Comparison of ENCODE assay signal across 8 cellular contexts in the genomic region with DNA sequence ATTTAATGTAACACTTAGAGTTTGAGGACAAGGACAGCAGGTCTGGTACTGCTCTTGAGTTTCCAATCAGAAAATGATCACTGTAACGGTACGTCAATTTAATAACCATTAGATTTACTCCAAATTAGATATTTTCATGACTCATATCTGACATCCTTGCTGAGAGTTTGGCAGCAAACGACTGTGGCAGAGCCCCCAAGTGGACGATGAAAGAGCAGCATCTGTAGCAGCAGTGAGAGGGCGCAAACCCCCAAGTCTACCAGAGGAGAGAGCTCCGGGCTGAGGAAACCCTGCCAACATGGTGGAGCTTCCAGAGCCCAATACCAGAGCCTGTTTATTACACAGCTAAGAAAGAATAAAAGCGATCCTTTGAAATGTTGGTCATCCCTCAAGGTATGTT.
DNase-seq lines count a peak whose midpoint lies in the region; TF ChIP-seq lines count a peak whose summit lies in the region.

No MANE protein-coding gene starts in this region.

- peak; percentile 56 for TF ChIP-seq CTCF in SK-N-SH (IDR thresholded peaks at IDR 0.05)
- TF ChIP-seq CTCF in nephron progenitor cell (IDR thresholded peaks at IDR 0.05), result peak; percentile 47

- no peaks in the 10 kb centered on the region for H3K36me3 ChIP-seq in SK-N-SH (replicated peaks in 1 of 2; ENCODE audit: control insufficient read depth in 1 of 2, insufficient read depth in 2 of 2, low read length in 1 of 2)

- POLR2A ChIA-PET in SK-N-SH (lab: Yijun Ruan, JAX), result no interaction called here

- CTCF ChIA-PET in activated naive CD4-positive, alpha-beta T cell treated with anti-CD3 and anti-CD28 coated beads for 36 hours (lab: Charles Lee), result interaction anchor here (0.6 to 1.4 kb wide), 6 partner anchors 20 to 196 kb away, joined by 3 read pairs; no protein-coding TSS in a partner anchor
- CTCF ChIA-PET in SK-N-SH (lab: Yijun Ruan, JAX), result interaction anchor here (0.7 to 2.2 kb wide), 11 partner anchors 11 to 312 kb away, joined by 3 to 12 read pairs (median 5); no protein-coding TSS in a partner anchor

- no peak for TF ChIP-seq EP300 in SK-N-SH (IDR thresholded peaks at IDR 0.05; ENCODE audit: borderline replicate concordance in 1 of 2, low read depth in 1 of 2, low read length in 1 of 2)

- H3K4me2 ChIP-seq in SK-N-SH, result no peak overlapping the region

- no peaks in the 10 kb centered on the region for H3K9me3 Mint-ChIP-seq in activated naive CD4-positive, alpha-beta T cell treated with anti-CD3 and anti-CD28 coated beads for 36 hours
- peaks cover 6% of the 10 kb centered on the region for H3K9me3 Mint-ChIP-seq in nephron progenitor cell

- no peaks in the 10 kb centered on the region; the same call in 1 of the 2 replicates for H3K27me3 ChIP-seq in SK-N-SH (ENCODE audit: insufficient read depth)

- H3F3A ChIP-seq in SK-N-SH (replicated peaks; ENCODE audit: insufficient read depth), result no peaks in the 10 kb centered on the region

- peak; percentile 51 for TF ChIP-seq RAD21 in SK-N-SH (IDR thresholded peaks at IDR 0.05; ENCODE audit: low read length)

- DNase-seq in activated naive CD4-positive, alpha-beta T cell treated with anti-CD3 and anti-CD28 coated beads for 36 hours, result peak; percentile 55
- DNase-seq in activated naive CD4-positive, alpha-beta T cell treated with Interleukin-2 at 50 U/mL for 16 hours, result no peak
- peak; percentile 39 for DNase-seq in GOT3 (lab: John Stamatoyannopoulos, UW)
- DNase-seq in HuH-7 (ENCODE audit: low spot score), result peak; percentile 32
- DNase-seq in SK-N-SH, result peak; percentile 52
- peak; percentile 88 for DNase-seq in erythroblast (lab: John Stamatoyannopoulos, UW)
- DNase-seq in nephron progenitor cell, result peak; percentile 27
- no peak for DNase-seq in effector CD8-positive, alpha-beta T cell (lab: John Stamatoyannopoulos, UW)

- H3K27ac Mint-ChIP-seq in activated naive CD4-positive, alpha-beta T cell treated with anti-CD3 and anti-CD28 coated beads for 36 hours, result no peak overlapping the region
- no peak overlapping the region for H3K27ac Mint-ChIP-seq in nephron progenitor cell

- H3K4me1 ChIP-seq in SK-N-SH (ENCODE audit: control insufficient read depth in 1 of 2, insufficient read depth in 2 of 2, low read depth in 1 of 2, low read length in 1 of 2), result no peaks in the 10 kb centered on the region

- WGBS in SK-N-SH (ENCODE audit: low lambda C conversion rate), result 12% methylated on average over 7 of the region's 7 CpGs

- H3K9me2 ChIP-seq in SK-N-SH, result no peaks in the 10 kb centered on the region

- no peaks in the 10 kb centered on the region for H3K9me3 ChIP-seq in SK-N-SH

- no peaks in the 10 kb centered on the region for H4K20me1 ChIP-seq in SK-N-SH (ENCODE audit: insufficient read depth)

- intact Hi-C loops in activated naive CD4-positive, alpha-beta T cell treated with anti-CD3 and anti-CD28 coated beads for 36 hours (cut with micrococcal nuclease), result loop anchor here (1.0 kb wide), 1 partner anchor 317 kb away; no protein-coding TSS in a partner anchor

- H3K79me2 ChIP-seq in SK-N-SH (ENCODE audit: insufficient read depth), result no peaks in the 10 kb centered on the region

- peaks cover 21% of the 10 kb centered on the region for H3K27me3 Mint-ChIP-seq in activated naive CD4-positive, alpha-beta T cell treated with anti-CD3 and anti-CD28 coated beads for 36 hours (ENCODE audit: low read depth)
- H3K27me3 Mint-ChIP-seq in nephron progenitor cell (ENCODE audit: low read depth, poor library complexity), result peaks cover 5% of the 10 kb centered on the region

- H3K4me1 Mint-ChIP-seq in activated naive CD4-positive, alpha-beta T cell treated with anti-CD3 and anti-CD28 coated beads for 36 hours (ENCODE audit: low read depth), result no peaks in the 10 kb centered on the region
- H3K4me1 Mint-ChIP-seq in nephron progenitor cell, result no peaks in the 10 kb centered on the region

- no peak overlapping the region for H2AFZ ChIP-seq in SK-N-SH (ENCODE audit: low read depth)

- H3K9ac ChIP-seq in SK-N-SH, result no peak overlapping the region

- no peak overlapping the region for H3K4me3 Mint-ChIP-seq in activated naive CD4-positive, alpha-beta T cell treated with anti-CD3 and anti-CD28 coated beads for 36 hours
- no peak overlapping the region for H3K4me3 Mint-ChIP-seq in nephron progenitor cell

- no peak overlapping the region for H3K27ac ChIP-seq in SK-N-SH (ENCODE audit: low read depth in 2 of 2, low read length in 1 of 2)

- TF ChIP-seq POLR2A in erythroblast (IDR thresholded peaks at IDR 0.05; ENCODE audit: low read length), result no peak

- H3K36me3 Mint-ChIP-seq in activated naive CD4-positive, alpha-beta T cell treated with anti-CD3 and anti-CD28 coated beads for 36 hours (ENCODE audit: low read depth), result no peaks in the 10 kb centered on the region
- no peaks in the 10 kb centered on the region for H3K36me3 Mint-ChIP-seq in nephron progenitor cell (ENCODE audit: low read depth)

- H3K4me3 ChIP-seq in SK-N-SH (ENCODE audit: low read depth in 2 of 2, low read length in 1 of 2), result no peak overlapping the region; a peak in 1 of 4 replicates

TF ChIP-seq in SK-N-SH, 30 proteins besides CTCF, POLR2A, EP300 and RAD21:
- 0 out of 2 replicates have a peak, but pooled peaks have one; percentile 22 for TF ChIP-seq NFIC (IDR thresholded peaks at IDR 0.05; ENCODE audit: borderline replicate concordance)
- peak; percentile 21; the same call in 1 of the 2 replicates for TF ChIP-seq FOSL2 (IDR thresholded peaks at IDR 0.05; ENCODE audit: borderline replicate concordance, low read depth)
- TF ChIP-seq, protein P1, sequence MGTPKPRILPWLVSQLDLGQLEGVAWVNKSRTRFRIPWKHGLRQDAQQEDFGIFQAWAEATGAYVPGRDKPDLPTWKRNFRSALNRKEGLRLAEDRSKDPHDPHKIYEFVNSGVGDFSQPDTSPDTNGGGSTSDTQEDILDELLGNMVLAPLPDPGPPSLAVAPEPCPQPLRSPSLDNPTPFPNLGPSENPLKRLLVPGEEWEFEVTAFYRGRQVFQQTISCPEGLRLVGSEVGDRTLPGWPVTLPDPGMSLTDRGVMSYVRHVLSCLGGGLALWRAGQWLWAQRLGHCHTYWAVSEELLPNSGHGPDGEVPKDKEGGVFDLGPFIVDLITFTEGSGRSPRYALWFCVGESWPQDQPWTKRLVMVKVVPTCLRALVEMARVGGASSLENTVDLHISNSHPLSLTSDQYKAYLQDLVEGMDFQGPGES (IDR thresholded peaks at IDR 0.05; ENCODE audit: low read depth, low read length), result no peak
- peak; percentile 38; the same call in 1 of the 2 replicates for TF ChIP-seq SMC3 (IDR thresholded peaks at IDR 0.05; ENCODE audit: low read depth, low read length)
- TF ChIP-seq FOXM1 (IDR thresholded peaks at IDR 0.05; ENCODE audit: low read depth), result no peak

Comparison
In these comparisons a context has a peak if more than half of its experiments do, and no peak if none do; other contexts are left out.
1. DNase-seq: peak in activated naive CD4-positive, alpha-beta T cell treated with anti-CD3 and anti-CD28 coated beads for 36 hours (single experiment), GOT3 (single experiment), HuH-7 (single experiment), SK-N-SH (single experiment), erythroblast (2 of 2) and nephron progenitor cell (single experiment); none in activated naive CD4-positive, alpha-beta T cell treated with Interleukin-2 at 50 U/mL for 16 hours (single experiment) and effector CD8-positive, alpha-beta T cell (single experiment).